In the genomic region with DNA sequence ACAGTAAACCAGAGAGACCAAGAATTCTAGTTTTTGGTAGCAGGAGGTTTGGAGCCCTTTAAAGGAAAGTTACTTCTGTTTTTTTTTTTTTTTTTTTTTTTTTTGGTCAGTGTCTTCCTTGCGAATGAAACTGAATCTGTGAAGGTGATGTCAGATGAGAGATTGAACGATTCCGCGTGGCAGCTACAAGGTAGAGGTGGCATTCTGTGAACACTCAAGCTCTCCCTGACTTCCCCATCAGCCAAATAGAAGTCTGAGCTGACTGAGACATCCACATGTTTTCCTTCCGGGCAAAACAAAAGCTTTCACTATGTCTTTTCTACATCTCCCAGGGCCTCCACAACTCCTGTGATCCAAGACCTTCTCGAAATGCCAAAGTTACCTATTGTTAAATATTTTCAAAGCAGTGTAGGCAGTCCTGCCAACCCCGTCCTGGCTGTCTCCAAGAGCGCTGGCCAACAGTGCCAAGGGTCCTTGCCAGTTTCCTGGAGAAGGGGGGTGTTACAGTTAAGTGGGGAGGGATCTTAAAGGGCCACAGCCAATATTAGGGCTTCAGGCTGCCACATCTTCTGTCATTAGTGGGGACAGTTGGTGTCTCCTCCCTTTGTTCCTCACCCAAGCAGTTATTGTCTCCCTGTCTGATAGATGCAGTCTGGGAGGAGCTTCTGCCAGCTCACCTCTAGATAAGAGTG, we compare ENCODE assay signal across 12 cellular contexts.
DNase-seq lines count a peak whose midpoint lies in the region; ATAC-seq and TF ChIP-seq lines count a peak whose summit lies in the region.
"Had no signal": no experiment of that assay in that cellular context is flagged by ENCODE, and none has a peak within 500 bp of the region (broad histone marks: within the 10 kb centered on the region; RNA-seq: fewer than 3 reads in every experiment).

No MANE protein-coding gene starts in this region.

- H3K36me3 Mint-ChIP-seq in HFFc6 (ENCODE audit: low read depth) (no peaks in the 10 kb centered on the region), brain (no peaks in the 10 kb centered on the region)
- no peaks in the 10 kb centered on the region for H3K36me3 Mint-ChIP-seq in stimulated activated memory B cell treated with anti-CD40 and anti-IgM and Interleukin-4, amounts not matched to agents 10 μg/mL and 1 μg/mL and 100 μg/mL, for 72 hours
- no peaks in the 10 kb centered on the region for H3K36me3 Mint-ChIP-seq in effector memory CD8-positive, alpha-beta T cell (ENCODE audit: insufficient read depth)

- no peak for TF ChIP-seq CTCF in HFFc6 (IDR thresholded peaks at IDR 0.05)
- TF ChIP-seq CTCF in brain (conservative IDR thresholded peaks at IDR 0.05) = no peak
- TF ChIP-seq CTCF in left lung (IDR thresholded peaks at IDR 0.05) = no peak
- TF ChIP-seq CTCF in MM.1S (IDR thresholded peaks at IDR 0.05; ENCODE audit: low read length) = no peak

- no peaks in the 10 kb centered on the region for H3K79me2 ChIP-seq in MM.1S (ENCODE audit: low read length)

- H3K27ac Mint-ChIP-seq in HFFc6 = no peak overlapping the region
- peak overlapping the region; percentile 7 to 92 (median 66) for H3K27ac Mint-ChIP-seq in brain
- peak overlapping the region; percentile 26 for H3K27ac Mint-ChIP-seq in stimulated activated memory B cell treated with anti-CD40 and anti-IgM and Interleukin-4, amounts not matched to agents 10 μg/mL and 1 μg/mL and 100 μg/mL, for 72 hours
- no peak overlapping the region for H3K27ac Mint-ChIP-seq in effector memory CD8-positive, alpha-beta T cell
- H3K27ac Mint-ChIP-seq: stimulated activated naive CD8-positive, alpha-beta T cell treated with anti-CD3 and anti-CD28 coated beads, Interleukin-15, Interleukin-2, amounts not matched to agents 100 ng/mL and 50 ng/mL, for 24 hours had no signal

- H3K9me3 ChIP-seq in left lung (no peaks in the 10 kb centered on the region), MM.1S (replicated peaks; ENCODE audit: insufficient read depth, low read length) (no peaks in the 10 kb centered on the region)

- no peaks in the 10 kb centered on the region for H3K4me1 ChIP-seq in left lung
- H3K4me1 ChIP-seq in MM.1S (ENCODE audit: low read length) = no peaks in the 10 kb centered on the region

- peak; percentile 85 for ATAC-seq in left lung
- peak; percentile 43 for ATAC-seq in stimulated activated memory B cell treated with anti-CD40 and anti-IgM and Interleukin-4, amounts not matched to agents 10 μg/mL and 1 μg/mL and 100 μg/mL, for 72 hours
- ATAC-seq in effector memory CD8-positive, alpha-beta T cell (replicated peaks) = no peak

- intact Hi-C loops in left lung (cut with DNase I) = no loop called here

- H3K27ac ChIP-seq in left lung (peak overlapping the region; percentile 54 to 67), MM.1S (ENCODE audit: low read length) (no peak overlapping the region)
- H3K27ac ChIP-seq: PC-9 had no signal

- H3K9ac ChIP-seq in MM.1S (ENCODE audit: low read length) = no peak overlapping the region

- H3K27me3 ChIP-seq in left lung (no peaks in the 10 kb centered on the region), MM.1S (replicated peaks; ENCODE audit: insufficient read depth, low read length) (no peaks in the 10 kb centered on the region)

- no peaks in the 10 kb centered on the region for H3F3A ChIP-seq in MM.1S (ENCODE audit: insufficient read depth, low read length)

- H3K4me3 Mint-ChIP-seq in HFFc6 = peak overlapping the region; percentile 51; the same call in 1 of the 2 replicates
- H3K4me3 Mint-ChIP-seq in brain = peak overlapping the region in 1 of 5 experiments; percentile 68
- H3K4me3 Mint-ChIP-seq in stimulated activated memory B cell treated with anti-CD40 and anti-IgM and Interleukin-4, amounts not matched to agents 10 μg/mL and 1 μg/mL and 100 μg/mL, for 72 hours = peak overlapping the region; percentile 3
- no peak overlapping the region for H3K4me3 Mint-ChIP-seq in effector memory CD8-positive, alpha-beta T cell
- H3K4me3 Mint-ChIP-seq: central memory CD8-positive, alpha-beta T cell; stimulated activated naive CD8-positive, alpha-beta T cell treated with anti-CD3 and anti-CD28 coated beads, Interleukin-15, Interleukin-2, amounts not matched to agents 100 ng/mL and 50 ng/mL, for 24 hours had no signal

- H3K4me3 ChIP-seq in left lung = no peak overlapping the region
- H3K4me3 ChIP-seq in MM.1S (ENCODE audit: low read length) = no peak overlapping the region
- H3K4me3 ChIP-seq: PC-9 had no signal

- no peak overlapping the region for H3K4me2 ChIP-seq in MM.1S (ENCODE audit: low read depth, low read length)
- H3K4me2 ChIP-seq: PC-9 had no signal

- no peaks in the 10 kb centered on the region for H3K9me3 Mint-ChIP-seq in HFFc6
- H3K9me3 Mint-ChIP-seq in brain = no peaks in the 10 kb centered on the region
- H3K9me3 Mint-ChIP-seq in stimulated activated memory B cell treated with anti-CD40 and anti-IgM and Interleukin-4, amounts not matched to agents 10 μg/mL and 1 μg/mL and 100 μg/mL, for 72 hours = no peaks in the 10 kb centered on the region
- H3K9me3 Mint-ChIP-seq in effector memory CD8-positive, alpha-beta T cell = no peaks in the 10 kb centered on the region
- H3K9me3 Mint-ChIP-seq: central memory CD8-positive, alpha-beta T cell; stimulated activated naive CD8-positive, alpha-beta T cell treated with anti-CD3 and anti-CD28 coated beads, Interleukin-15, Interleukin-2, amounts not matched to agents 100 ng/mL and 50 ng/mL, for 24 hours had no signal

- no peaks in the 10 kb centered on the region for H4K20me1 ChIP-seq in MM.1S (ENCODE audit: insufficient read depth, low read length)

- H3K9me2 ChIP-seq in MM.1S (replicated peaks; ENCODE audit: insufficient read depth, low read length) = no peaks in the 10 kb centered on the region

- H3K36me3 ChIP-seq in left lung (no peaks in the 10 kb centered on the region), MM.1S (replicated peaks; ENCODE audit: insufficient read depth, low read length) (no peaks in the 10 kb centered on the region)

- no peak for DNase-seq in HFFc6
- DNase-seq in left lung = peak; percentile 73 to 78
- no peak for DNase-seq in effector memory CD8-positive, alpha-beta T cell
- DNase-seq in MM.1S = no peak
- no peak for DNase-seq in activated CD4-positive, alpha-beta T cell treated with anti-CD3 and anti-CD28 coated beads, Interleukin-2, amount 50 U/mL, for 48 hours
- DNase-seq in NCI-H345 (lab: John Stamatoyannopoulos, UW) = no peak
- DNase-seq: NCI-H146 had no signal

- H3K4me1 Mint-ChIP-seq in HFFc6 (ENCODE audit: low read depth) (no peaks in the 10 kb centered on the region), brain (peaks cover 17% of the 10 kb centered on the region)
- peaks cover 12% of the 10 kb centered on the region for H3K4me1 Mint-ChIP-seq in stimulated activated memory B cell treated with anti-CD40 and anti-IgM and Interleukin-4, amounts not matched to agents 10 μg/mL and 1 μg/mL and 100 μg/mL, for 72 hours
- H3K4me1 Mint-ChIP-seq in effector memory CD8-positive, alpha-beta T cell (ENCODE audit: low read depth in 2 of 2) = no peaks in the 10 kb centered on the region
- H3K4me1 Mint-ChIP-seq: central memory CD8-positive, alpha-beta T cell had no signal

- H2AFZ ChIP-seq in MM.1S (ENCODE audit: low read length) = no peak overlapping the region
- H2AFZ ChIP-seq: PC-9 had no signal

- H3K27me3 Mint-ChIP-seq in HFFc6 (ENCODE audit: insufficient read depth) = peaks cover 13% of the 10 kb centered on the region
- H3K27me3 Mint-ChIP-seq in brain = peaks cover 3% of the 10 kb centered on the region
- peaks cover 11% of the 10 kb centered on the region for H3K27me3 Mint-ChIP-seq in stimulated activated memory B cell treated with anti-CD40 and anti-IgM and Interleukin-4, amounts not matched to agents 10 μg/mL and 1 μg/mL and 100 μg/mL, for 72 hours
- no peaks in the 10 kb centered on the region for H3K27me3 Mint-ChIP-seq in effector memory CD8-positive, alpha-beta T cell
- H3K27me3 Mint-ChIP-seq: central memory CD8-positive, alpha-beta T cell; stimulated activated naive CD8-positive, alpha-beta T cell treated with anti-CD3 and anti-CD28 coated beads, Interleukin-15, Interleukin-2, amounts not matched to agents 100 ng/mL and 50 ng/mL, for 24 hours had no signal

Comparison
In these comparisons a context has a peak if more than half of its experiments do, and no peak if none do; other contexts are left out.
1. DNase-seq: peak in left lung (2 of 2); none in HFFc6 (single experiment), effector memory CD8-positive, alpha-beta T cell (0 of 3), MM.1S (single experiment), activated CD4-positive, alpha-beta T cell treated with anti-CD3 and anti-CD28 coated beads, Interleukin-2, amount 50 U/mL, for 48 hours (0 of 2) and NCI-H345 (single experiment).
2. H3K27ac Mint-ChIP-seq: peak in brain (5 of 5) and stimulated activated memory B cell treated with anti-CD40 and anti-IgM and Interleukin-4, amounts not matched to agents 10 μg/mL and 1 μg/mL and 100 μg/mL, for 72 hours (single experiment); none in HFFc6 (single experiment) and effector memory CD8-positive, alpha-beta T cell (0 of 2).
3. H3K4me3 Mint-ChIP-seq: peak in HFFc6 (single experiment) and stimulated activated memory B cell treated with anti-CD40 and anti-IgM and Interleukin-4, amounts not matched to agents 10 μg/mL and 1 μg/mL and 100 μg/mL, for 72 hours (single experiment); none in effector memory CD8-positive, alpha-beta T cell (0 of 2).